2 cellular contexts compared by ENCODE assay signal in genomic region chr2:201715459-201715858, GRCh38.
A peak's percentile ranks its signal among the peaks of the same experiment; 100 is the strongest.
TF ChIP-seq lines count a peak whose summit lies in the region.

No MANE protein-coding gene starts in this region.

TF ChIP-seq in H1, 55 proteins besides CTCF, POLR2A, EP300 and RAD21:
- TF ChIP-seq RNF2 (IDR thresholded peaks at IDR 0.05; ENCODE audit: borderline replicate concordance, low read depth, low read length, missing control alignments, poor library complexity, severe bottlenecking) = no peak
- no peak for TF ChIP-seq SIX5 (IDR thresholded peaks at IDR 0.05; ENCODE audit: low read depth, low read length)
- TF ChIP-seq CHD2 (IDR thresholded peaks at IDR 0.05; ENCODE audit: low read length) = no peak
- TF ChIP-seq POU5F1 (IDR thresholded peaks at IDR 0.05; ENCODE audit: low read depth, low read length) = no peak
- no peak for TF ChIP-seq GABPA (IDR thresholded peaks at IDR 0.05; ENCODE audit: borderline replicate concordance, insufficient read depth, low read length)
- TF ChIP-seq KDM5A (IDR thresholded peaks at IDR 0.05; ENCODE audit: low read length) = no peak
- no peak for TF ChIP-seq ZNF274 (IDR thresholded peaks at IDR 0.05; ENCODE audit: borderline replicate concordance, extremely low read depth, low read length)
- TF ChIP-seq TEAD4 (IDR thresholded peaks at IDR 0.05; ENCODE audit: low read depth, low read length) = no peak
- TF ChIP-seq BACH1 (IDR thresholded peaks at IDR 0.05; ENCODE audit: low read length) = no peak
- no peak for TF ChIP-seq EZH2 (IDR thresholded peaks at IDR 0.05; ENCODE audit: low read depth, low read length, severe bottlenecking)
- no peak for TF ChIP-seq SUZ12 (IDR thresholded peaks at IDR 0.05; ENCODE audit: low read length)
- TF ChIP-seq SAP30 (IDR thresholded peaks at IDR 0.05; ENCODE audit: insufficient read depth, insufficient replicate concordance, low read length) = no peak
- TF ChIP-seq KDM4A (IDR thresholded peaks at IDR 0.05; ENCODE audit: low read depth, low read length, severe bottlenecking) = no peak
- no peak for TF ChIP-seq CHD7 (IDR thresholded peaks at IDR 0.05; ENCODE audit: insufficient replicate concordance, low read length)
- TF ChIP-seq TAF7 (optimal IDR thresholded peaks at IDR 0.05; ENCODE audit: borderline replicate concordance, low read depth, low read length) = no peak
TF ChIP-seq in H1: peak in this region for 0.

TF ChIP-seq in liver, 16 proteins besides CTCF, POLR2A, EP300 and RAD21:
- TF ChIP-seq HNF4A (conservative IDR thresholded peaks at IDR 0.05) (peak in 1 of 2 donors; percentile 49), MAX (IDR thresholded peaks at IDR 0.05) (peak; percentile 50), RXRA (IDR thresholded peaks at IDR 0.05) (peak in 1 of 2 donors; percentile 51), YY1 (IDR thresholded peaks at IDR 0.05) (peak; percentile 22), HNF4G (IDR thresholded peaks at IDR 0.05) (no peak)
TF ChIP-seq in liver: peak in this region for 4.
